18 cellular contexts compared by ENCODE assay signal in the genomic region with DNA sequence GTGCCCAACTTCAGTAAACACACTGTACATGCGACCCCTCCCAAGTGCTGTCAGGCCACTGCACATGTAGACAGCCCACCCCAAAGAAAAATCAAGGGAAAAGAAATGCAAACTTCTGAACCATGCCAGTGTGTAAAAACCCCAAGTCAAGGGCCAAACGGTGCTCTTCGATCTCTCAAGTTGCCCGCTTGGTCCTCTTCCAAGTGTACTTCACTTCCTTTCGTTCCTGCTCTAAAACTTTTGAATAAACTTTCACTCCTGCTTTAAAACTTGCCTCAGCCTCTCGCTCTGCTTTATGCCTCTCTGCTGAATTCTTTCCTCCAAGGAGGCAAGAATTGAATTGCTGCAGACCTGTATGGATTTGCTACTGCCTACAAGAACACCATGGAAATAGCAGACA.
"Had no signal": no experiment of that assay in that cellular context is flagged by ENCODE, and none has a peak within 500 bp of the region (broad histone marks: within the 10 kb centered on the region; RNA-seq: fewer than 3 reads in every experiment).

No MANE protein-coding gene starts in this region.

- H3K27ac Mint-ChIP-seq: activated naive CD4-positive, alpha-beta T cell treated with anti-CD3 and anti-CD28 coated beads, Interleukin-2, amount 50 U/mL, for 72 hours; dendritic cell treated with granulocyte-macrophage colony-stimulating factor and Interleukin-4, amounts not matched to agents 40 ng/mL and 50 ng/mL, for 4 days had no signal

- H3K27me3 Mint-ChIP-seq: dendritic cell treated with granulocyte-macrophage colony-stimulating factor and Interleukin-4, amounts not matched to agents 40 ng/mL and 50 ng/mL, for 4 days had no signal

- H3K9me3 ChIP-seq: adrenal gland, tibial nerve had no signal

- H3K4me1 ChIP-seq: adrenal gland, left ventricle myocardium inferior had no signal

- H3K4me3 Mint-ChIP-seq: dendritic cell treated with granulocyte-macrophage colony-stimulating factor and Interleukin-4, amounts not matched to agents 40 ng/mL and 50 ng/mL, for 4 days had no signal

- H3K4me3 ChIP-seq: adrenal gland, left ventricle myocardium inferior, tibial nerve had no signal

- DNase-seq: activated CD4-positive, alpha-beta T cell treated with anti-CD3 and anti-CD28 coated beads for 1 hour; activated gamma-delta T cell treated with Interleukin-2 at 50 U/mL for 16 hours; activated T-cell treated with anti-CD3 and anti-CD28 coated beads, Interleukin-2, amount 50 U/mL, for 1 hour; adrenal gland; effector CD4-positive, alpha-beta T cell; kidney glomerular epithelial cell; left ventricle myocardium inferior; nucleus accumbens; retina; stimulated activated CD4-positive, alpha-beta T cell treated with anti-CD3 and anti-CD28 coated beads, Interleukin-12 subunit alpha, Interleukin-12 subunit beta, amount 100 ng/mL, for 4 hours; stimulated activated CD4-positive, alpha-beta T cell treated with anti-CD3 and anti-CD28 coated beads, Interleukin-4, amount 100 ng/mL, for 4 hours; stimulated activated naive CD8-positive, alpha-beta T cell treated with anti-CD3 and anti-CD28 coated beads, Interleukin-15, Interleukin-2, amounts not matched to agents 100 U/mL and 50 U/mL, for 24 hours; T-helper 1 cell had no signal

- FAIRE-seq: TTC549, urothelium cell line had no signal

- H3K36me3 Mint-ChIP-seq: activated naive CD4-positive, alpha-beta T cell treated with anti-CD3 and anti-CD28 coated beads, Interleukin-2, amount 50 U/mL, for 72 hours had no signal

- H3K27me3 ChIP-seq: adrenal gland, tibial nerve had no signal

- H3K27ac ChIP-seq: adrenal gland, left ventricle myocardium inferior, tibial nerve had no signal

- ATAC-seq: activated naive CD4-positive, alpha-beta T cell treated with anti-CD3 and anti-CD28 coated beads, Interleukin-2, amount 50 U/mL, for 72 hours; stimulated activated naive CD8-positive, alpha-beta T cell treated with anti-CD3 and anti-CD28 coated beads, Interleukin-15, Interleukin-2, amounts not matched to agents 100 U/mL and 50 U/mL, for 24 hours had no signal

- H3K9me3 Mint-ChIP-seq: activated naive CD4-positive, alpha-beta T cell treated with anti-CD3 and anti-CD28 coated beads, Interleukin-2, amount 50 U/mL, for 72 hours had no signal

- H3K36me3 ChIP-seq: adrenal gland, left ventricle myocardium inferior, tibial nerve had no signal
